10 cellular contexts compared by ENCODE assay signal in genomic region chr19:534088-534487, GRCh38. TPM values are rescaled to one million over a fixed set of nuclear protein-coding genes. Genes with fewer than 3 reads are reported as not detected.
DNase-seq lines count a peak whose midpoint lies in the region; TF ChIP-seq lines count a peak whose summit lies in the region.
"Had no signal": no experiment of that assay in that cellular context is flagged by ENCODE, and none has a peak within 500 bp of the region (broad histone marks: within the 10 kb centered on the region; RNA-seq: fewer than 3 reads in every experiment).

No MANE protein-coding gene starts in this region.

- peaks cover 2% of the 10 kb centered on the region for H3K36me3 Mint-ChIP-seq in IgD-negative memory B cell

- peaks cover 30% of the 10 kb centered on the region for H3K79me2 ChIP-seq in neural cell (replicated peaks; ENCODE audit: insufficient read depth, low read length)

- H2AFZ ChIP-seq in neural cell (ENCODE audit: low read depth, low read length), result no peak overlapping the region

- H3K4me3 ChIP-seq in AG04450 (ENCODE audit: low read depth, low read length) (peak overlapping the region; percentile 82), neural cell (ENCODE audit: low read length) (peak overlapping the region; percentile 99)

- no peak for TF ChIP-seq EP300 in neural cell (conservative IDR thresholded peaks at IDR 0.05; ENCODE audit: poor library complexity, severe bottlenecking)

- H3K4me2 ChIP-seq in neural cell (ENCODE audit: low read length), result no peak overlapping the region

- H3K4me1 Mint-ChIP-seq in IgD-negative memory B cell, result peaks cover 5 to 7% (median 5%) of the 10 kb centered on the region in 3 donors

- peak overlapping the region in 3 of 4 donors; percentile 17 to 89 (median 57) for H3K4me3 Mint-ChIP-seq in IgD-negative memory B cell

- peak overlapping the region; percentile 95 for H3K9ac ChIP-seq in neural cell (ENCODE audit: low read length)

- no peaks in the 10 kb centered on the region; the same call in 1 of the 2 replicates for H3K9me3 ChIP-seq in AG04450 (ENCODE audit: control insufficient read depth, insufficient read depth, low read length)
- H3K9me3 ChIP-seq in neural cell (ENCODE audit: low read length), result no peaks in the 10 kb centered on the region

- no peaks in the 10 kb centered on the region for H3K36me3 ChIP-seq in neural cell (ENCODE audit: insufficient read depth, low read length)

- no peaks in the 10 kb centered on the region for H3K9me3 Mint-ChIP-seq in IgD-negative memory B cell

- no peaks in the 10 kb centered on the region for H3K27me3 ChIP-seq in AG04450 (ENCODE audit: control insufficient read depth, insufficient read depth, low read length)
- H3K27me3 ChIP-seq in neural cell (ENCODE audit: insufficient read depth, low read depth, low read length), result no peaks in the 10 kb centered on the region

- TF ChIP-seq CTCF in AG04450 (IDR thresholded peaks at IDR 0.05; ENCODE audit: low read depth, low read length) (no peak), neural cell (IDR thresholded peaks at IDR 0.05; ENCODE audit: poor library complexity, severe bottlenecking) (no peak)

- no peaks in the 10 kb centered on the region for H3K9me2 ChIP-seq in neural cell (ENCODE audit: insufficient read depth, low read length)

- peaks cover 16% of the 10 kb centered on the region for H4K20me1 ChIP-seq in neural cell (ENCODE audit: insufficient read depth)

- POLR2A ChIA-PET in AG04450 (lab: Yijun Ruan, JAX), result no interaction called here

- CTCF ChIA-PET in AG04450 (lab: Charles Lee), result no interaction called here

- no peak for DNase-seq in AG04450 (ENCODE audit: low read depth, low spot score)
- DNase-seq in posterior vena cava (ENCODE audit: low spot score), result no peak
- no peak for DNase-seq in stimulated activated CD4-positive, alpha-beta T cell treated with anti-CD3 and anti-CD28 coated beads, Interleukin-4, amount 100 ng/mL, for 1 hour
- DNase-seq in dedifferentiated amniotic fluid mesenchymal stem cell (ENCODE audit: extremely low spot score), result no peak
- DNase-seq in T1000 (lab: John Stamatoyannopoulos, UW), result no peak
- DNase-seq: head of caudate nucleus had no signal

- TF ChIP-seq RAD21 in neural cell (conservative IDR thresholded peaks at IDR 0.05), result no peak

- H3K27ac ChIP-seq in AG04450 (ENCODE audit: low read depth, low read length) (no peak overlapping the region), cingulate gyrus (ENCODE audit: low read depth, low read length) (peak overlapping the region; percentile 87), neural cell (ENCODE audit: low read length) (no peak overlapping the region)

- H3F3A ChIP-seq in neural cell (ENCODE audit: insufficient read depth, low read length, poor library complexity, severe bottlenecking), result no peaks in the 10 kb centered on the region

- H3K27ac Mint-ChIP-seq in IgD-negative memory B cell, result no peak overlapping the region

- intact Hi-C loops in posterior vena cava (cut with DNase I), result no loop called here

- H3K27me3 Mint-ChIP-seq in IgD-negative memory B cell, result no peaks in the 10 kb centered on the region

TF ChIP-seq in neural cell, 6 proteins besides CTCF, POLR2A, EP300 and RAD21:
- TF ChIP-seq SMC3 (conservative IDR thresholded peaks at IDR 0.05; ENCODE audit: poor library complexity), result no peak
- TF ChIP-seq REST (IDR thresholded peaks at IDR 0.05; ENCODE audit: borderline replicate concordance), result no peak
- TF ChIP-seq MXI1 (conservative IDR thresholded peaks at IDR 0.05; ENCODE audit: poor library complexity, severe bottlenecking), result no peak
- TF ChIP-seq EZH2 (IDR thresholded peaks at IDR 0.05; ENCODE audit: borderline replicate concordance, insufficient read depth, low read length, poor library complexity, severe bottlenecking), result no peak
- no peak for TF ChIP-seq TAF1 (IDR thresholded peaks at IDR 0.05; ENCODE audit: low read depth)
- no peak for TF ChIP-seq POLR2AphosphoS5 (IDR thresholded peaks at IDR 0.05)

RNA-seq across cellular contexts. Expression of gene CDC34, which starts 2.5 kb away (rescaled TPM):
- 34.0 and 54.0 TPM in 2 replicates for polyA plus RNA-seq in AG04450 (2011; rRNA removed)
- polyA minus RNA-seq in AG04450 (2011; rRNA and poly(A)+ RNA removed), result 24.5 and 30.8 TPM in 2 replicates
- 20.1 TPM for polyA plus RNA-seq in IgD-negative memory B cell
- polyA plus RNA-seq in neural cell, result 155 and 172 TPM in 2 replicates
- polyA minus RNA-seq in neural cell, result 55.0 and 68.7 TPM in 2 replicates
- total RNA-seq in posterior vena cava, result 10 to 100 TPM; 41.1 to 45.8 TPM

RNA-seq across cellular contexts. Expression of gene GZMM, which starts 9.8 kb away (rescaled TPM):
- polyA plus RNA-seq in AG04450 (2011; rRNA removed) (not detected in 2 replicates), IgD-negative memory B cell (15.8 TPM), neural cell (0.38 and 0.72 TPM in 2 replicates)
- not detected in 2 replicates for polyA minus RNA-seq in AG04450 (2011; rRNA and poly(A)+ RNA removed)
- not detected in 2 replicates for polyA minus RNA-seq in neural cell
- under 1 TPM; 0.74 to 0.76 TPM for total RNA-seq in posterior vena cava
- total RNA-seq: H4 had no signal

RNA-seq across cellular contexts. Expression of gene TPGS1, which starts 26.8 kb away (rescaled TPM):
- polyA plus RNA-seq in AG04450 (2011; rRNA removed) (2.6 and 4.1 TPM in 2 replicates), IgD-negative memory B cell (13.8 TPM), neural cell (79.6 and 83.2 TPM in 2 replicates)
- polyA minus RNA-seq in AG04450 (2011; rRNA and poly(A)+ RNA removed), result 1.2 and 1.3 TPM in 2 replicates
- 41.0 and 47.5 TPM in 2 replicates for polyA minus RNA-seq in neural cell
- total RNA-seq in posterior vena cava, result 10 to 100 TPM; 21.0 to 21.2 TPM

RNA-seq across cellular contexts. Expression of gene MADCAM1, which starts 37.8 kb away (rescaled TPM):
- polyA plus RNA-seq in AG04450 (2011; rRNA removed), result not detected in 2 replicates
- polyA minus RNA-seq in AG04450 (2011; rRNA and poly(A)+ RNA removed), result 0.14 TPM in 1 of 2 replicates, not detected in the other
- 0.36 TPM for polyA plus RNA-seq in IgD-negative memory B cell
- polyA plus RNA-seq in neural cell, result 0.22 and 1.0 TPM in 2 replicates
- polyA minus RNA-seq in neural cell, result 0.46 and 1.2 TPM in 2 replicates
- total RNA-seq in posterior vena cava, result under 1 TPM in 1 of 2 donors, not detected in 1; 0.42 TPM
- total RNA-seq: H4 had no signal

RNA-seq across cellular contexts. Expression of gene BSG, which starts 38.3 kb away (rescaled TPM):
- polyA plus RNA-seq in AG04450 (2011; rRNA removed) (404 and 515 TPM in 2 replicates), IgD-negative memory B cell (287 TPM), neural cell (209 and 214 TPM in 2 replicates)
- 165 and 222 TPM in 2 replicates for polyA minus RNA-seq in AG04450 (2011; rRNA and poly(A)+ RNA removed)
- polyA minus RNA-seq in neural cell, result 142 and 143 TPM in 2 replicates
- total RNA-seq in posterior vena cava, result 100 to 1,000 TPM; 288 to 300 TPM
